ENCODE assay signal across 19 cellular contexts in genomic region chr5:133861161-133861737, GRCh38.
DNase-seq lines count a peak whose midpoint lies in the region; ATAC-seq lines count a peak whose summit lies in the region.
"Had no signal": no experiment of that assay in that cellular context is flagged by ENCODE, and none has a peak within 500 bp of the region (broad histone marks: within the 10 kb centered on the region; RNA-seq: fewer than 3 reads in every experiment).

No MANE protein-coding gene starts in this region.

- no peak overlapping the region for H3K4me3 ChIP-seq in BLaER1
- H3K4me3 ChIP-seq: hepatocyte, skin epidermis, upper lobe of left lung had no signal

- no peaks in the 10 kb centered on the region for H3K27me3 ChIP-seq in BLaER1
- H3K27me3 ChIP-seq: hepatocyte, upper lobe of left lung had no signal

- H3K4me3 Mint-ChIP-seq in activated naive CD8-positive, alpha-beta T cell treated with anti-CD3 and anti-CD28 coated beads for 36 hours: no peak overlapping the region
- H3K4me3 Mint-ChIP-seq: stimulated activated naive CD8-positive, alpha-beta T cell treated with anti-CD3 and anti-CD28 coated beads, Interleukin-15, Interleukin-2, amounts not matched to agents 100 ng/mL and 50 ng/mL, for 24 hours had no signal

- no peak overlapping the region for H3K27ac ChIP-seq in BLaER1
- H3K27ac ChIP-seq: hepatocyte, RWPE1, skin epidermis, upper lobe of left lung had no signal

- ATAC-seq in GM19025 (IDR thresholded peaks at IDR 0.05; ENCODE audit: low read depth, unreplicated experiment) (peak; percentile 64), HG03025 (IDR thresholded peaks at IDR 0.05; ENCODE audit: low FRiP score, unreplicated experiment) (no peak), GM19324 (IDR thresholded peaks at IDR 0.05; ENCODE audit: low FRiP score, unreplicated experiment) (no peak)

- peaks cover 41% of the 10 kb centered on the region for H3K9me3 ChIP-seq in BLaER1

- peaks cover 54% of the 10 kb centered on the region for H3K4me1 ChIP-seq in BLaER1
- H3K4me1 ChIP-seq: upper lobe of left lung had no signal

- H3K4me2 ChIP-seq in BLaER1: peak overlapping the region; percentile 42
- H3K4me2 ChIP-seq: hepatocyte had no signal

- H3K9ac ChIP-seq in BLaER1: no peak overlapping the region

- H4K20me1 ChIP-seq in BLaER1: no peaks in the 10 kb centered on the region

- DNase-seq in activated naive CD8-positive, alpha-beta T cell treated with anti-CD3 and anti-CD28 coated beads for 36 hours: peak; percentile 48
- DNase-seq in stimulated activated CD4-positive, alpha-beta T cell treated with anti-CD3 and anti-CD28 coated beads, Interleukin-2, amount 100 ng/mL, for 4 hours (ENCODE audit: low read depth): peak; percentile 7
- no peak for DNase-seq in NCI-H524 treated with DMSO at 0.1 percent for 48 hours (lab: John Stamatoyannopoulos, UW)
- DNase-seq: activated CD4-positive, alpha-beta T cell treated with anti-CD3 and anti-CD28 coated beads, Interleukin-2, amount 50 U/mL, for 48 hours; IMR-90; mesenchymal stem cell; NCI-H187; NCI-H345; upper lobe of left lung had no signal

- peaks cover 2% of the 10 kb centered on the region for H3K9me3 Mint-ChIP-seq in activated naive CD8-positive, alpha-beta T cell treated with anti-CD3 and anti-CD28 coated beads for 36 hours
- H3K9me3 Mint-ChIP-seq: activated T-helper 2 cell treated with anti-CD3 and anti-CD28 coated beads, Interferon-gamma antibody, Interleukin-2, Interleukin-4, amounts not matched to agents 10 μg/mL and 5 μg/mL and 100 μg/mL, durations not matched to agents 14 hours and 24 hours and 36 hours; stimulated activated naive CD8-positive, alpha-beta T cell treated with anti-CD3 and anti-CD28 coated beads, Interleukin-15, Interleukin-2, amounts not matched to agents 100 ng/mL and 50 ng/mL, for 24 hours had no signal

- no peak overlapping the region for H3K27ac Mint-ChIP-seq in activated naive CD8-positive, alpha-beta T cell treated with anti-CD3 and anti-CD28 coated beads for 36 hours
- H3K27ac Mint-ChIP-seq: activated T-helper 2 cell treated with anti-CD3 and anti-CD28 coated beads, Interferon-gamma antibody, Interleukin-2, Interleukin-4, amounts not matched to agents 10 μg/mL and 5 μg/mL and 100 μg/mL, durations not matched to agents 14 hours and 24 hours and 36 hours; progenitor cell of endocrine pancreas; stimulated activated naive CD8-positive, alpha-beta T cell treated with anti-CD3 and anti-CD28 coated beads, Interleukin-15, Interleukin-2, amounts not matched to agents 100 ng/mL and 50 ng/mL, for 24 hours had no signal

- H3K27me3 Mint-ChIP-seq in activated naive CD8-positive, alpha-beta T cell treated with anti-CD3 and anti-CD28 coated beads for 36 hours: no peaks in the 10 kb centered on the region
- H3K27me3 Mint-ChIP-seq: stimulated activated naive CD8-positive, alpha-beta T cell treated with anti-CD3 and anti-CD28 coated beads, Interleukin-15, Interleukin-2, amounts not matched to agents 100 ng/mL and 50 ng/mL, for 24 hours had no signal

- peaks cover 5% of the 10 kb centered on the region; the same call in 1 of the 2 replicates for H3K36me3 ChIP-seq in BLaER1
- H3K36me3 ChIP-seq: upper lobe of left lung had no signal

- peaks cover 18% of the 10 kb centered on the region for H3K4me1 Mint-ChIP-seq in activated naive CD8-positive, alpha-beta T cell treated with anti-CD3 and anti-CD28 coated beads for 36 hours

- peaks cover 8% of the 10 kb centered on the region for H3K36me3 Mint-ChIP-seq in activated naive CD8-positive, alpha-beta T cell treated with anti-CD3 and anti-CD28 coated beads for 36 hours
